ENCODE assay signal across 8 cellular contexts in the genomic region with DNA sequence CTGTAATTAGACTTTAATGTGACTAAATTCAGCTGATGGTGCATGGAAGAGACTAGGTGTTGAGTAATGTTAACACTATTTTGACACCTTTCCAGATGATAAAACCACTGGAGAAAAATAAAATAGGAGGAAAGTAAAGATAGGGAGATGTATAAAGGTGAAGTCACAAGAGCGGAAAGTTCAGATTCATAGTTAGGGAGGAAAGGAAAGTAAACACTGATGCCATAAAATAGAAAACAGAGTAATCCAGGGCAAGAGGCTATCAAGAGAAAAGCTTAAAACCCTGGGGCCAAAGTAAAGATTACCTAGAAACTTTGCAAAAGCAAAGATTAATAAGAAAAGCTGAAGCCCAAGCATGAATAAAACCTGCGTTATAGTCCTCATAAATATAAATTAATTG.
"Had no signal": no experiment of that assay in that cellular context is flagged by ENCODE, and none has a peak within 500 bp of the region (broad histone marks: within the 10 kb centered on the region; RNA-seq: fewer than 3 reads in every experiment).

No MANE protein-coding gene starts in this region.

- H3K9me3 ChIP-seq: HAP-1 had no signal

- H2AFZ ChIP-seq: GM23248 had no signal

- H3K4me3 ChIP-seq: GM23248, HAP-1 had no signal

- FAIRE-seq: HTR-8/SVneo had no signal

- H3K27ac ChIP-seq: GM23248 had no signal

- H3K36me3 ChIP-seq: HAP-1 had no signal

- ATAC-seq: HCT116 had no signal

- H3K9ac ChIP-seq: GM23248 had no signal

- DNase-seq: GM23248, GOT3, H7, HFFc6, IMR-90 had no signal
